Comparison of ENCODE assay signal across 8 cellular contexts in genomic region chr19:34145741-34146202, GRCh38. TPM values are rescaled to one million over a fixed set of nuclear protein-coding genes. Genes with fewer than 3 reads are reported as not detected.
A peak's percentile ranks its signal among the peaks of the same experiment; 100 is the strongest.
DNase-seq lines count a peak whose midpoint lies in the region; ATAC-seq and TF ChIP-seq lines count a peak whose summit lies in the region.

No MANE protein-coding gene starts in this region.

- no peak overlapping the region for H3K4me3 Mint-ChIP-seq in activated CD4-positive, alpha-beta T cell treated with anti-CD3 and anti-CD28 coated beads, Interleukin-2, amount 10 ng/mL, durations not matched to agents 24 days and 14 days
- no peak overlapping the region for H3K4me3 Mint-ChIP-seq in mesothelial cell of epicardium

- H3K4me1 Mint-ChIP-seq in activated CD4-positive, alpha-beta T cell treated with anti-CD3 and anti-CD28 coated beads, Interleukin-2, amount 10 ng/mL, durations not matched to agents 24 days and 14 days, result peaks cover 2% of the 10 kb centered on the region
- H3K4me1 Mint-ChIP-seq in mesothelial cell of epicardium, result no peaks in the 10 kb centered on the region

- CTCF ChIA-PET in AG04449 (lab: Yijun Ruan, JAX), result interaction anchor here (0.7 to 5.2 kb wide), 22 partner anchors 10 to 368 kb away, joined by 3 to 58 read pairs (median 5); no protein-coding TSS in a partner anchor

- H3K27ac Mint-ChIP-seq in activated CD4-positive, alpha-beta T cell treated with anti-CD3 and anti-CD28 coated beads, Interleukin-2, amount 10 ng/mL, durations not matched to agents 24 days and 14 days, result no peak overlapping the region
- no peak overlapping the region for H3K27ac Mint-ChIP-seq in mesothelial cell of epicardium

- TF ChIP-seq CTCF in AG04449 (IDR thresholded peaks at IDR 0.05; ENCODE audit: insufficient read depth, low read length, missing control alignments) (peak; percentile 64), GM13976 (IDR thresholded peaks at IDR 0.05; ENCODE audit: borderline replicate concordance, control extremely low read depth, extremely low read depth, insufficient read depth, missing control alignments) (peak; percentile 60), mesothelial cell of epicardium (IDR thresholded peaks at IDR 0.05; ENCODE audit: unreplicated experiment) (peak; percentile 85)

- intact Hi-C loops in activated CD4-positive, alpha-beta T cell treated with anti-CD3 and anti-CD28 coated beads, Interleukin-2, amount 10 ng/mL, durations not matched to agents 24 days and 14 days (cut with micrococcal nuclease), result loop anchor here (1.0 to 5.0 kb wide), 3 partner anchors 24 to 368 kb away; no protein-coding TSS in a partner anchor

- peak; percentile 43 for ATAC-seq in stimulated activated naive CD8-positive, alpha-beta T cell treated with anti-CD3 and anti-CD28 coated beads, Interleukin-15, Interleukin-2, amounts not matched to agents 100 U/mL and 50 U/mL, for 24 hours
- ATAC-seq in GM21737 (IDR thresholded peaks at IDR 0.05; ENCODE audit: unreplicated experiment), result no peak

- H3K9me3 Mint-ChIP-seq in activated CD4-positive, alpha-beta T cell treated with anti-CD3 and anti-CD28 coated beads, Interleukin-2, amount 10 ng/mL, durations not matched to agents 24 days and 14 days, result no peaks in the 10 kb centered on the region
- no peaks in the 10 kb centered on the region for H3K9me3 Mint-ChIP-seq in mesothelial cell of epicardium

- no peak for DNase-seq in AG04449 (ENCODE audit: low read depth, low spot score)
- DNase-seq in GM13976 (ENCODE audit: low spot score), result peak; percentile 67
- DNase-seq in NCI-H460 (ENCODE audit: extremely low read depth, low read depth), result peak; percentile 26
- DNase-seq in activated CD4-positive, alpha-beta T cell treated with anti-CD3 and anti-CD28 coated beads, Interleukin-2, amount 10 ng/mL, durations not matched to agents 24 days and 14 days, result peak; percentile 87
- DNase-seq in effector CD4-positive, alpha-beta T cell, result peak; percentile 48
- DNase-seq in mesothelial cell of epicardium (ENCODE audit: low spot score in 2 of 2, unreplicated experiment in 2 of 2), result peak in 1 of 2 experiments; percentile 52
- DNase-seq in stimulated activated naive CD8-positive, alpha-beta T cell treated with anti-CD3 and anti-CD28 coated beads, Interleukin-15, Interleukin-2, amounts not matched to agents 100 U/mL and 50 U/mL, for 24 hours, result peak; percentile 48

- in situ Hi-C loops in GM13976 (cut with MboI; ENCODE audit: low sequenced_read_pairs, unreplicated experiment), result no loop called here

- no peaks in the 10 kb centered on the region for H3K36me3 Mint-ChIP-seq in activated CD4-positive, alpha-beta T cell treated with anti-CD3 and anti-CD28 coated beads, Interleukin-2, amount 10 ng/mL, durations not matched to agents 24 days and 14 days (ENCODE audit: low read depth)
- no peaks in the 10 kb centered on the region for H3K36me3 Mint-ChIP-seq in mesothelial cell of epicardium

- no peaks in the 10 kb centered on the region for H3K27me3 Mint-ChIP-seq in activated CD4-positive, alpha-beta T cell treated with anti-CD3 and anti-CD28 coated beads, Interleukin-2, amount 10 ng/mL, durations not matched to agents 24 days and 14 days
- H3K27me3 Mint-ChIP-seq in mesothelial cell of epicardium (ENCODE audit: low read depth), result no peaks in the 10 kb centered on the region

- POLR2A ChIA-PET in AG04449 (lab: Yijun Ruan, JAX), result interaction anchor here (1.5 kb wide), 1 partner anchor 27 kb away, joined by 5 read pairs; the partner anchor contains the start of gene LSM14A

- H3K4me3 ChIP-seq in AG04449 (ENCODE audit: low read depth, low read length), result no peak overlapping the region

RNA-seq across cellular contexts. Expression of gene LSM14A, which starts 26.5 kb away (rescaled TPM):
- 63.8 and 67.3 TPM in 2 replicates for total RNA-seq in NCI-H460 (2014; rRNA removed; shearing (Covaris generic))
- polyA plus RNA-seq in NCI-H460 (2014; cell fraction: nucleus; rRNA removed), result 23.7 and 29.8 TPM in 2 replicates
- total RNA-seq in activated CD4-positive, alpha-beta T cell treated with anti-CD3 and anti-CD28 coated beads, Interleukin-2, amount 10 ng/mL, durations not matched to agents 24 days and 14 days, result 105 and 117 TPM in 2 replicates
- total RNA-seq in mesothelial cell of epicardium, result 153 to 164 TPM (median 155 TPM) in 3 replicates
